30 cellular contexts compared by ENCODE assay signal in the genomic region with DNA sequence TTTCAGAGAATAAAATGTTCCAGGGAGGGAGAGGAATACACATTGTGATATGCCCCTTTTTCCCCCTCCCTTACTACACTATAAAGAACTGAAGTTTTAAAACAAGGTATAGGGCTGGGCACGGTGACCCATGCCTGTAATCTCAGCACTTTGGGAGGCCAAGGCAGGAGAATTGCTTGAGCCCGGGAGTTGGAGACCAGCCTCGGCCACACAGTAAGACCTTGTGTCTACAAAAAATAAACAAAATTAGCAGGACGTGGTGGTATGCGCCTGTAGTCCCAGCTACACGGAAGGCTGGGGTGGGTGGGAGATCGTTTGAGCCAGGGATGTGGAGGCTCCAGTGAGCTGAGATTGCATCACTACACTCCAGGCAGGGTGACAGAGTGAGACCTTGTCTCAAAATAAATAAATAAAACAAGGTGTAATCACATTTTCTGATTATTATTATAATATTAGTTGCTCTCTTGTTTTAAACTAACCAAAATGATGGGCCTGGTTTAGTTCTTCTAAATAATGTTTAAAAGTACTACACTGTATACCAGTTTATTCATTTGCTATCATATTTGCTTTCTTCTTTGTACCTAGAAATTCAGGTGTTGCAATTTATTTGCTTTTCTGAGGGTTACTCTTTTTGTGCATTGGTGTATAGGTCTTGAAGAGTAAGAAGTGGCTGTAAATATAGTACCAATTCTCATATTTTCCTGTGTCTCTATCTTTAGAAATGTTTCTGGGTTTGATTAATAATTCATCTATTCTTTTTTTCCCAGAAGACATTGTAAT.
"Had no signal": no experiment of that assay in that cellular context is flagged by ENCODE, and none has a peak within 500 bp of the region (broad histone marks: within the 10 kb centered on the region; RNA-seq: fewer than 3 reads in every experiment).

No MANE protein-coding gene starts in this region.

- DNase-seq: kidney glomerular epithelial cell; left cardiac atrium; left ventricle myocardium inferior; mesendoderm; naive B cell; natural killer cell; nephron progenitor cell; occipital lobe; stimulated activated CD4-positive, alpha-beta T cell treated with anti-CD3 and anti-CD28 coated beads, Interleukin-12 subunit alpha, Interleukin-12 subunit beta, amount 100 ng/mL, for 4 hours; stimulated activated CD4-positive, alpha-beta T cell treated with anti-CD3 and anti-CD28 coated beads, Interleukin-15, amount 100 ng/mL, for 24 hours; stimulated activated CD4-positive, alpha-beta T cell treated with anti-CD3 and anti-CD28 coated beads, Interleukin-2, amount 100 ng/mL, for 24 hours; stimulated activated CD4-positive, alpha-beta T cell treated with anti-CD3 and anti-CD28 coated beads, Interleukin-4, amount 100 ng/mL, for 1 hour; stimulated activated naive B cell treated with anti-CD40 and anti-IgM and Interleukin-4, amounts not matched to agents 10 μg/mL and 1 μg/mL and 100 μg/mL, for 72 hours; stimulated activated naive CD8-positive, alpha-beta T cell treated with anti-CD3 and anti-CD28 coated beads, Interleukin-15, Interleukin-2, amounts not matched to agents 100 U/mL and 50 U/mL, for 24 hours; stomach; testis; thyroid gland; transverse colon; upper lobe of left lung had no signal

- H3K36me3 ChIP-seq: left ventricle myocardium inferior, neural progenitor cell, neutrophil, ovary, right atrium auricular region, stomach, thyroid gland, transverse colon, upper lobe of left lung, vagina had no signal

- H3K9me3 Mint-ChIP-seq: natural killer cell; stimulated activated naive B cell treated with anti-CD40 and anti-IgM and Interleukin-4, amounts not matched to agents 10 μg/mL and 1 μg/mL and 100 μg/mL, for 72 hours had no signal

- H3K9me3 ChIP-seq: left ventricle myocardium inferior, neutrophil, ovary, right atrium auricular region, stomach, testis, thyroid gland, transverse colon, upper lobe of left lung, vagina had no signal

- H3K27me3 ChIP-seq: hepatocyte, neural progenitor cell, neutrophil, ovary, right atrium auricular region, testis, thyroid gland, transverse colon, upper lobe of left lung, vagina had no signal

- H3K4me1 Mint-ChIP-seq: naive B cell; natural killer cell; nephron progenitor cell; neural progenitor cell; stimulated activated naive B cell treated with anti-CD40 and anti-IgM and Interleukin-4, amounts not matched to agents 10 μg/mL and 1 μg/mL and 100 μg/mL, for 72 hours had no signal

- H3K27me3 Mint-ChIP-seq: naive B cell, progenitor cell of endocrine pancreas had no signal

- ATAC-seq: left cardiac atrium; natural killer cell; sciatic nerve; stimulated activated naive B cell treated with anti-CD40 and anti-IgM and Interleukin-4, amounts not matched to agents 10 μg/mL and 1 μg/mL and 100 μg/mL, for 72 hours; stimulated activated naive CD8-positive, alpha-beta T cell treated with anti-CD3 and anti-CD28 coated beads, Interleukin-15, Interleukin-2, amounts not matched to agents 100 U/mL and 50 U/mL, for 24 hours had no signal

- H3K4me3 ChIP-seq: hepatocyte, left ventricle myocardium inferior, lung, neural progenitor cell, ovary, right atrium auricular region, skin epidermis, stomach, testis, thyroid gland, transverse colon, upper lobe of left lung, vagina had no signal

- H3K4me1 ChIP-seq: left ventricle myocardium inferior, neural progenitor cell, right atrium auricular region, stomach, testis, thyroid gland, transverse colon, upper lobe of left lung, vagina had no signal

- H3K27ac Mint-ChIP-seq: mesothelial cell of epicardium; naive B cell; natural killer cell; nephron progenitor cell; neural progenitor cell; progenitor cell of endocrine pancreas; stimulated activated naive B cell treated with anti-CD40 and anti-IgM and Interleukin-4, amounts not matched to agents 10 μg/mL and 1 μg/mL and 100 μg/mL, for 72 hours had no signal

- H3K4me3 Mint-ChIP-seq: mesothelial cell of epicardium; naive B cell; natural killer cell; nephron progenitor cell; neural progenitor cell; stimulated activated naive B cell treated with anti-CD40 and anti-IgM and Interleukin-4, amounts not matched to agents 10 μg/mL and 1 μg/mL and 100 μg/mL, for 72 hours had no signal

- H3K27ac ChIP-seq: hepatocyte, left ventricle myocardium inferior, neural progenitor cell, neutrophil, ovary, right atrium auricular region, skin epidermis, stomach, testis, thyroid gland, transverse colon, upper lobe of left lung, vagina had no signal

- H3K36me3 Mint-ChIP-seq: mesothelial cell of epicardium; naive B cell; natural killer cell; neural progenitor cell; stimulated activated naive B cell treated with anti-CD40 and anti-IgM and Interleukin-4, amounts not matched to agents 10 μg/mL and 1 μg/mL and 100 μg/mL, for 72 hours had no signal
